Comparison of ENCODE assay signal across 18 cellular contexts in the genomic region with DNA sequence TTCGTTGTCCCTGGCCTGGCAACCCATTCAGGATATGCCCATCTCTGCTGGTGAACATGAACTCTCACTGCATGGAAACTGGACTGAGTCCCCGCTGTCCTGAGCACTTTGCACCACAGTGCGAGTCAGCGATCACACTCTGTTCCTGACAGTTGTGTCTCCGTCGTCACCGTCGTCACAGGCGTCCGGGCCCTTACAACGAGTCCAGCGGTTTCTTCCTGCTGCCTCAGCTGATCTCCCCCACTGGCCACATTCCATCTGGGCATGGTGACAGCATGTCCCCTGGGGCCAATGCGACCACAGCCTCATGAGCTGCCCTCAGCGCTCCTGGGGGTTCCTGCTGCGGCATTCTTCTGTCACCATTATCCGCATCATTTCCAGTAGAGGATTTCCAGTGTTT.
A peak's percentile ranks its signal among the peaks of the same experiment; 100 is the strongest.
DNase-seq lines count a peak whose midpoint lies in the region; ATAC-seq and TF ChIP-seq lines count a peak whose summit lies in the region.
"Had no signal": no experiment of that assay in that cellular context is flagged by ENCODE, and none has a peak within 500 bp of the region (broad histone marks: within the 10 kb centered on the region; RNA-seq: fewer than 3 reads in every experiment).

No MANE protein-coding gene starts in this region.

- H3K27me3 ChIP-seq in right atrium auricular region (no peaks in the 10 kb centered on the region), mesenchymal stem cell (ENCODE audit: control insufficient read depth in 1 of 2, insufficient read depth in 1 of 2, low read length in 2 of 2) (no peaks in the 10 kb centered on the region), vagina (no peaks in the 10 kb centered on the region), endodermal cell (ENCODE audit: control insufficient read depth, insufficient read depth, low read length, poor library complexity, severe bottlenecking) (no peaks in the 10 kb centered on the region)

- peak overlapping the region; percentile 54 to 55 for H3K4ac ChIP-seq in mesenchymal stem cell (ENCODE audit: low read depth in 1 of 2, low read length in 2 of 2)

- H3K4me1 Mint-ChIP-seq in chondrocyte (ENCODE audit: low read depth) (peaks cover 31% of the 10 kb centered on the region), endodermal cell (peaks cover 3% of the 10 kb centered on the region)

- peak overlapping the region; percentile 77 for H2BK15ac ChIP-seq in mesenchymal stem cell (ENCODE audit: low read depth, poor library complexity, severe bottlenecking)

- no peak overlapping the region for H3K23ac ChIP-seq in mesenchymal stem cell (ENCODE audit: low read length in 2 of 2)

- H3K4me1 ChIP-seq in right atrium auricular region, result peaks cover 0 to 12% of the 10 kb centered on the region in 2 donors
- peaks cover 12% of the 10 kb centered on the region for H3K4me1 ChIP-seq in mesenchymal stem cell (ENCODE audit: control insufficient read depth, insufficient read depth, low read depth, low read length)
- H3K4me1 ChIP-seq in vagina, result no peaks in the 10 kb centered on the region
- H3K4me1 ChIP-seq in endodermal cell (ENCODE audit: control insufficient read depth, insufficient read depth, low read length), result no peaks in the 10 kb centered on the region

- ATAC-seq in Right ventricle myocardium superior (ENCODE audit: poor library complexity) (no peak), HG03108 (IDR thresholded peaks at IDR 0.05; ENCODE audit: unreplicated experiment) (no peak)
- ATAC-seq: activated T-cell treated with anti-CD3 and anti-CD28 coated beads, Interleukin-2, amount 50 U/mL, for 4 hours had no signal

- no peaks in the 10 kb centered on the region for H3K79me1 ChIP-seq in mesenchymal stem cell (replicated peaks; ENCODE audit: low read length, poor library complexity, severe bottlenecking)

- H2BK5ac ChIP-seq in mesenchymal stem cell (ENCODE audit: low read depth, low read length, poor library complexity, severe bottlenecking), result peak overlapping the region; percentile 53

- intact Hi-C loops in Right ventricle myocardium superior (cut with DNase I), result no loop called here
- intact Hi-C loops in vagina (cut with DNase I), result no loop called here

- no peaks in the 10 kb centered on the region for H3K27me3 Mint-ChIP-seq in chondrocyte (ENCODE audit: low read depth)
- H3K27me3 Mint-ChIP-seq in endodermal cell (ENCODE audit: insufficient read depth), result no peaks in the 10 kb centered on the region
- H3K27me3 Mint-ChIP-seq: CD4-positive, alpha-beta memory T cell had no signal

- no peak overlapping the region for H3K9ac ChIP-seq in mesenchymal stem cell (ENCODE audit: low read length)
- no peak overlapping the region for H3K9ac ChIP-seq in endodermal cell (ENCODE audit: extremely low read depth, low read length, poor library complexity, severe bottlenecking)
- H3K9ac ChIP-seq: KMS-11 had no signal

- no peak for TF ChIP-seq POLR2A in vagina (IDR thresholded peaks at IDR 0.05)

- peak overlapping the region; percentile 42 for H4K8ac ChIP-seq in mesenchymal stem cell (ENCODE audit: low read length)

- peak overlapping the region; percentile 49 for H3K4me2 ChIP-seq in mesenchymal stem cell (ENCODE audit: low read length, poor library complexity, severe bottlenecking)
- H3K4me2 ChIP-seq: KMS-11 had no signal

- H3K27ac Mint-ChIP-seq in chondrocyte (ENCODE audit: unreplicated experiment), result peak overlapping the region; percentile 97
- no peak overlapping the region for H3K27ac Mint-ChIP-seq in endodermal cell
- H3K27ac Mint-ChIP-seq: activated naive CD4-positive, alpha-beta T cell treated with anti-CD3 and anti-CD28 coated beads for 36 hours had no signal

- TF ChIP-seq CTCF in right atrium auricular region (IDR thresholded peaks at IDR 0.05) (no peak), chondrocyte (IDR thresholded peaks at IDR 0.05) (no peak), vagina (IDR thresholded peaks at IDR 0.05) (no peak), endodermal cell (conservative IDR thresholded peaks at IDR 0.05) (no peak)

- H4K91ac ChIP-seq in mesenchymal stem cell (ENCODE audit: low read length), result peak overlapping the region; percentile 92

- peak overlapping the region in 1 of 2 experiments; percentile 13 for H3K18ac ChIP-seq in mesenchymal stem cell (ENCODE audit: low read depth in 1 of 2, low read length in 2 of 2)

- H3K9me3 ChIP-seq in right atrium auricular region, result no peaks in the 10 kb centered on the region
- no peaks in the 10 kb centered on the region for H3K9me3 ChIP-seq in mesenchymal stem cell (ENCODE audit: control insufficient read depth, low read length)
- no peaks in the 10 kb centered on the region for H3K9me3 ChIP-seq in vagina
- H3K9me3 ChIP-seq in endodermal cell (ENCODE audit: control insufficient read depth, low read length), result no peaks in the 10 kb centered on the region

- DNase-seq in right atrium auricular region (ENCODE audit: low spot score) (peak; percentile 56), Right ventricle myocardium superior (no peak), chondrocyte (ENCODE audit: low spot score) (no peak), mesenchymal stem cell (no peak), vagina (ENCODE audit: extremely low spot score in 2 of 2) (no peak), NCI-H510A treated with DMSO at 0.1 percent for 48 hours (lab: John Stamatoyannopoulos, UW) (no peak), endodermal cell (no peak)
- DNase-seq: activated CD4-positive, CD25-positive, alpha-beta regulatory T cell; activated naive CD4-positive, alpha-beta T cell treated with anti-CD3 and anti-CD28 coated beads for 36 hours; activated T-cell treated with anti-CD3 and anti-CD28 coated beads, Interleukin-2, amount 50 U/mL, for 4 hours; anterior cingulate cortex; CD4-positive, alpha-beta memory T cell; NCI-H1092 treated with DMSO at 0.1 percent for 48 hours; NCI-H524; T1000 had no signal

- no peak overlapping the region for H2BK120ac ChIP-seq in mesenchymal stem cell (ENCODE audit: low read depth, low read length)

- no peak overlapping the region for H2AFZ ChIP-seq in mesenchymal stem cell (ENCODE audit: low read depth, low read length)

- peak overlapping the region; percentile 71 for H2AK5ac ChIP-seq in mesenchymal stem cell (ENCODE audit: low read length, severe bottlenecking)

- WGBS in mesenchymal stem cell, result 92% methylated on average over 16 of the region's 16 CpGs
- 91 to 100% methylated on average over 6 to 16 of the region's 16 CpGs for WGBS in endodermal cell (ENCODE audit: insufficient coverage in 1 of 2, insufficient read length in 1 of 2), 2 experiments

- no peak overlapping the region for H3K4me3 ChIP-seq in right atrium auricular region
- no peak overlapping the region for H3K4me3 ChIP-seq in mesenchymal stem cell (ENCODE audit: insufficient read depth in 1 of 2, low read depth in 1 of 2, low read length in 2 of 2)
- no peak overlapping the region for H3K4me3 ChIP-seq in vagina
- no peak overlapping the region for H3K4me3 ChIP-seq in endodermal cell (ENCODE audit: low read length)

- H3K9me3 Mint-ChIP-seq in chondrocyte (ENCODE audit: low read depth), result no peaks in the 10 kb centered on the region
- H3K9me3 Mint-ChIP-seq in endodermal cell, result no peaks in the 10 kb centered on the region
- H3K9me3 Mint-ChIP-seq: activated naive CD4-positive, alpha-beta T cell treated with anti-CD3 and anti-CD28 coated beads for 36 hours; activated T-cell treated with anti-CD3 and anti-CD28 coated beads, Interleukin-2, amount 50 U/mL, for 4 hours; CD4-positive, alpha-beta memory T cell had no signal

- peak overlapping the region; percentile 42 for H3K4me3 Mint-ChIP-seq in chondrocyte (ENCODE audit: unreplicated experiment)
- H3K4me3 Mint-ChIP-seq in endodermal cell, result no peak overlapping the region
- H3K4me3 Mint-ChIP-seq: activated naive CD4-positive, alpha-beta T cell treated with anti-CD3 and anti-CD28 coated beads for 36 hours; activated T-cell treated with anti-CD3 and anti-CD28 coated beads, Interleukin-2, amount 50 U/mL, for 4 hours; CD4-positive, alpha-beta memory T cell had no signal

- H3K36me3 ChIP-seq in right atrium auricular region, result no peaks in the 10 kb centered on the region
- no peaks in the 10 kb centered on the region for H3K36me3 ChIP-seq in mesenchymal stem cell (ENCODE audit: control insufficient read depth in 1 of 2, insufficient read depth in 2 of 2, low read depth in 1 of 2, low read length in 2 of 2)
- H3K36me3 ChIP-seq in vagina, result no peaks in the 10 kb centered on the region
- no peaks in the 10 kb centered on the region for H3K36me3 ChIP-seq in endodermal cell (ENCODE audit: control insufficient read depth, insufficient read depth, low read length)

- peak overlapping the region; percentile 49 to 51 for H2BK12ac ChIP-seq in mesenchymal stem cell (ENCODE audit: low read length in 2 of 2)

- no peak overlapping the region for H3K14ac ChIP-seq in mesenchymal stem cell (ENCODE audit: low read length in 2 of 2)

- H3K27ac ChIP-seq in right atrium auricular region (peak overlapping the region in 1 of 2 donors; percentile 25), mesenchymal stem cell (ENCODE audit: low read length, poor library complexity, severe bottlenecking) (peak overlapping the region; percentile 92), vagina (peak overlapping the region; percentile 66), endodermal cell (ENCODE audit: low read depth, low read length) (no peak overlapping the region)
- H3K27ac ChIP-seq: KMS-11, RWPE1 had no signal

- H3K36me3 Mint-ChIP-seq in chondrocyte (ENCODE audit: low read depth) (no peaks in the 10 kb centered on the region), endodermal cell (ENCODE audit: low read depth) (no peaks in the 10 kb centered on the region)
- H3K36me3 Mint-ChIP-seq: CD4-positive, alpha-beta memory T cell had no signal
